Comparison of ENCODE assay signal across 2 cellular contexts in the genomic region with DNA sequence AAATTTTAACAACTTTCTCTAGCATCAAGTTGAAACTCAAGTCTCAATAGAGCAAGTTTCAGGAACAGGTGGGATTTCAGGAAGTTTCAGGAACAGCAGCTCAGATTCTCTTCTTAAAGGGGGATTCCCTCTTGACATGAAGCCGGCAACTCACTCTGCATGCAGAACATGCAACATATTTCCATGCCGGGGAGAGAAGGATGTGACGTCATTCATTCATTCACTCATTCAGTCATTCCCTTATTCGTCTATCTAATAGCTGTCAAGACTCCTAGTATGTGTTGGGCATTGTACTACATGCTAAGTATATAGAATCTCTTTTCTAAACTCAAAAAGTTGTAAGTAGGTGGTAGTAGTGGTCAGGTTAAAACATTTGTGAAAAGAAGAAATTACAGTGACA.
TF ChIP-seq lines count a peak whose summit lies in the region.

No MANE protein-coding gene starts in this region.

TF ChIP-seq in HepG2, 621 proteins besides CTCF, POLR2A, EP300 and RAD21 (continued from another document):
- TF ChIP-seq, protein P1, sequence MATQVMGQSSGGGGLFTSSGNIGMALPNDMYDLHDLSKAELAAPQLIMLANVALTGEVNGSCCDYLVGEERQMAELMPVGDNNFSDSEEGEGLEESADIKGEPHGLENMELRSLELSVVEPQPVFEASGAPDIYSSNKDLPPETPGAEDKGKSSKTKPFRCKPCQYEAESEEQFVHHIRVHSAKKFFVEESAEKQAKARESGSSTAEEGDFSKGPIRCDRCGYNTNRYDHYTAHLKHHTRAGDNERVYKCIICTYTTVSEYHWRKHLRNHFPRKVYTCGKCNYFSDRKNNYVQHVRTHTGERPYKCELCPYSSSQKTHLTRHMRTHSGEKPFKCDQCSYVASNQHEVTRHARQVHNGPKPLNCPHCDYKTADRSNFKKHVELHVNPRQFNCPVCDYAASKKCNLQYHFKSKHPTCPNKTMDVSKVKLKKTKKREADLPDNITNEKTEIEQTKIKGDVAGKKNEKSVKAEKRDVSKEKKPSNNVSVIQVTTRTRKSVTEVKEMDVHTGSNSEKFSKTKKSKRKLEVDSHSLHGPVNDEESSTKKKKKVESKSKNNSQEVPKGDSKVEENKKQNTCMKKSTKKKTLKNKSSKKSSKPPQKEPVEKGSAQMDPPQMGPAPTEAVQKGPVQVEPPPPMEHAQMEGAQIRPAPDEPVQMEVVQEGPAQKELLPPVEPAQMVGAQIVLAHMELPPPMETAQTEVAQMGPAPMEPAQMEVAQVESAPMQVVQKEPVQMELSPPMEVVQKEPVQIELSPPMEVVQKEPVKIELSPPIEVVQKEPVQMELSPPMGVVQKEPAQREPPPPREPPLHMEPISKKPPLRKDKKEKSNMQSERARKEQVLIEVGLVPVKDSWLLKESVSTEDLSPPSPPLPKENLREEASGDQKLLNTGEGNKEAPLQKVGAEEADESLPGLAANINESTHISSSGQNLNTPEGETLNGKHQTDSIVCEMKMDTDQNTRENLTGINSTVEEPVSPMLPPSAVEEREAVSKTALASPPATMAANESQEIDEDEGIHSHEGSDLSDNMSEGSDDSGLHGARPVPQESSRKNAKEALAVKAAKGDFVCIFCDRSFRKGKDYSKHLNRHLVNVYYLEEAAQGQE (IDR thresholded peaks at IDR 0.05; ENCODE audit: borderline replicate concordance in 1 of 2, low read depth in 1 of 2, low read length in 2 of 2): no peak
- TF ChIP-seq, protein P2, sequence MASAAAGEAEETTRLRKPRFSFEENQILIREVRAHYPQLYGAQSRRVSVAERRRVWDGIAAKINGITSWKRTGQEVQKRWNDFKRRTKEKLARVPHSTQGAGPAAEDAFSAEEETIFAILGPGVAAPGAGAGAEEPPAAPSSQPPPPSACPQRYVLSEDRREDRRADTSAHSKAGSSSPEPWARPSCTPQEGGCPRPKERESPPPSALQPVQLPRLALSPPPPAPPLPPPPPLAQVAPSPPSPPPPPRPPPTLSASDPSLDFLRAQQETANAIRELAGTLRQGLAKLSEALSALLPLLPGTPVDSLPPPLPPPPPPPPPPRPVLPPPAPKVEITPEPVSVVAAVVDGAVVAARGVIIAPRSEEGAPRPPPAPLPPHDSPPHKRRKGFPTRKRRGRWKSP (CRISPR knock-in tag; IDR thresholded peaks at IDR 0.05): no peak
- TF ChIP-seq CREB1 (IDR thresholded peaks at IDR 0.05): peak; percentile 88
- no peak for TF ChIP-seq CREB1 (CRISPR knock-in tag; IDR thresholded peaks at IDR 0.05)
- no peak for TF ChIP-seq NR2F6 (IDR thresholded peaks at IDR 0.05)
- TF ChIP-seq NR2F6 (CRISPR knock-in tag; IDR thresholded peaks at IDR 0.05): no peak
- no peak for TF ChIP-seq MZF1 (CRISPR knock-in tag; IDR thresholded peaks at IDR 0.05; ENCODE audit: borderline replicate concordance)
- no peak for TF ChIP-seq TOPORS (CRISPR knock-in tag; IDR thresholded peaks at IDR 0.05)
- TF ChIP-seq SP1 (IDR thresholded peaks at IDR 0.05): no peak
- no peak for TF ChIP-seq SP1 (CRISPR knock-in tag; IDR thresholded peaks at IDR 0.05)
- no peak for TF ChIP-seq PHF21A (CRISPR knock-in tag; IDR thresholded peaks at IDR 0.05)
- TF ChIP-seq KLF15 (CRISPR knock-in tag; IDR thresholded peaks at IDR 0.05; ENCODE audit: borderline replicate concordance): no peak
- TF ChIP-seq ZNF44 (CRISPR knock-in tag; IDR thresholded peaks at IDR 0.05): no peak
- TF ChIP-seq, protein P3, sequence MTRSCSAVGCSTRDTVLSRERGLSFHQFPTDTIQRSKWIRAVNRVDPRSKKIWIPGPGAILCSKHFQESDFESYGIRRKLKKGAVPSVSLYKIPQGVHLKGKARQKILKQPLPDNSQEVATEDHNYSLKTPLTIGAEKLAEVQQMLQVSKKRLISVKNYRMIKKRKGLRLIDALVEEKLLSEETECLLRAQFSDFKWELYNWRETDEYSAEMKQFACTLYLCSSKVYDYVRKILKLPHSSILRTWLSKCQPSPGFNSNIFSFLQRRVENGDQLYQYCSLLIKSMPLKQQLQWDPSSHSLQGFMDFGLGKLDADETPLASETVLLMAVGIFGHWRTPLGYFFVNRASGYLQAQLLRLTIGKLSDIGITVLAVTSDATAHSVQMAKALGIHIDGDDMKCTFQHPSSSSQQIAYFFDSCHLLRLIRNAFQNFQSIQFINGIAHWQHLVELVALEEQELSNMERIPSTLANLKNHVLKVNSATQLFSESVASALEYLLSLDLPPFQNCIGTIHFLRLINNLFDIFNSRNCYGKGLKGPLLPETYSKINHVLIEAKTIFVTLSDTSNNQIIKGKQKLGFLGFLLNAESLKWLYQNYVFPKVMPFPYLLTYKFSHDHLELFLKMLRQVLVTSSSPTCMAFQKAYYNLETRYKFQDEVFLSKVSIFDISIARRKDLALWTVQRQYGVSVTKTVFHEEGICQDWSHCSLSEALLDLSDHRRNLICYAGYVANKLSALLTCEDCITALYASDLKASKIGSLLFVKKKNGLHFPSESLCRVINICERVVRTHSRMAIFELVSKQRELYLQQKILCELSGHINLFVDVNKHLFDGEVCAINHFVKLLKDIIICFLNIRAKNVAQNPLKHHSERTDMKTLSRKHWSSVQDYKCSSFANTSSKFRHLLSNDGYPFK (CRISPR knock-in tag; IDR thresholded peaks at IDR 0.05; ENCODE audit: borderline replicate concordance): no peak
- TF ChIP-seq POGZ (CRISPR knock-in tag; IDR thresholded peaks at IDR 0.05): no peak

TF ChIP-seq in A549, 52 proteins besides CTCF, POLR2A, EP300 and RAD21 (continued from another document):
- TF ChIP-seq, protein P4, sequence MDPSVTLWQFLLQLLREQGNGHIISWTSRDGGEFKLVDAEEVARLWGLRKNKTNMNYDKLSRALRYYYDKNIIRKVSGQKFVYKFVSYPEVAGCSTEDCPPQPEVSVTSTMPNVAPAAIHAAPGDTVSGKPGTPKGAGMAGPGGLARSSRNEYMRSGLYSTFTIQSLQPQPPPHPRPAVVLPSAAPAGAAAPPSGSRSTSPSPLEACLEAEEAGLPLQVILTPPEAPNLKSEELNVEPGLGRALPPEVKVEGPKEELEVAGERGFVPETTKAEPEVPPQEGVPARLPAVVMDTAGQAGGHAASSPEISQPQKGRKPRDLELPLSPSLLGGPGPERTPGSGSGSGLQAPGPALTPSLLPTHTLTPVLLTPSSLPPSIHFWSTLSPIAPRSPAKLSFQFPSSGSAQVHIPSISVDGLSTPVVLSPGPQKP (IDR thresholded peaks at IDR 0.05; ENCODE audit: low read depth, low read length): no peak
- TF ChIP-seq, protein P5, sequence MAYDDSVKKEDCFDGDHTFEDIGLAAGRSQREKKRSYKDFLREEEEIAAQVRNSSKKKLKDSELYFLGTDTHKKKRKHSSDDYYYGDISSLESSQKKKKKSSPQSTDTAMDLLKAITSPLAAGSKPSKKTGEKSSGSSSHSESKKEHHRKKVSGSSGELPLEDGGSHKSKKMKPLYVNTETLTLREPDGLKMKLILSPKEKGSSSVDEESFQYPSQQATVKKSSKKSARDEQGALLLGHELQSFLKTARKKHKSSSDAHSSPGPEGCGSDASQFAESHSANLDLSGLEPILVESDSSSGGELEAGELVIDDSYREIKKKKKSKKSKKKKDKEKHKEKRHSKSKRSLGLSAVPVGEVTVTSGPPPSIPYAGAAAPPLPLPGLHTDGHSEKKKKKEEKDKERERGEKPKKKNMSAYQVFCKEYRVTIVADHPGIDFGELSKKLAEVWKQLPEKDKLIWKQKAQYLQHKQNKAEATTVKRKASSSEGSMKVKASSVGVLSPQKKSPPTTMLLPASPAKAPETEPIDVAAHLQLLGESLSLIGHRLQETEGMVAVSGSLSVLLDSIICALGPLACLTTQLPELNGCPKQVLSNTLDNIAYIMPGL (CRISPR knock-in tag; IDR thresholded peaks at IDR 0.05; ENCODE audit: borderline replicate concordance): no peak
- TF ChIP-seq MAZ (IDR thresholded peaks at IDR 0.05; ENCODE audit: borderline replicate concordance, low read depth, low read length) (no peak), EHF (CRISPR knock-in tag; IDR thresholded peaks at IDR 0.05) (no peak), EHMT2 (IDR thresholded peaks at IDR 0.05; ENCODE audit: low read depth) (no peak), KDM5A (IDR thresholded peaks at IDR 0.05) (no peak), GATA3 (IDR thresholded peaks at IDR 0.05; ENCODE audit: borderline replicate concordance) (no peak), FOXS1 (CRISPR knock-in tag; IDR thresholded peaks at IDR 0.05) (no peak), TFCP2L1 (CRISPR knock-in tag; IDR thresholded peaks at IDR 0.05) (no peak)
- TF ChIP-seq, protein P6, sequence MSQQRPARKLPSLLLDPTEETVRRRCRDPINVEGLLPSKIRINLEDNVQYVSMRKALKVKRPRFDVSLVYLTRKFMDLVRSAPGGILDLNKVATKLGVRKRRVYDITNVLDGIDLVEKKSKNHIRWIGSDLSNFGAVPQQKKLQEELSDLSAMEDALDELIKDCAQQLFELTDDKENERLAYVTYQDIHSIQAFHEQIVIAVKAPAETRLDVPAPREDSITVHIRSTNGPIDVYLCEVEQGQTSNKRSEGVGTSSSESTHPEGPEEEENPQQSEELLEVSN (IDR thresholded peaks at IDR 0.05; ENCODE audit: borderline replicate concordance, low read depth): no peak
- TF ChIP-seq, protein P7, sequence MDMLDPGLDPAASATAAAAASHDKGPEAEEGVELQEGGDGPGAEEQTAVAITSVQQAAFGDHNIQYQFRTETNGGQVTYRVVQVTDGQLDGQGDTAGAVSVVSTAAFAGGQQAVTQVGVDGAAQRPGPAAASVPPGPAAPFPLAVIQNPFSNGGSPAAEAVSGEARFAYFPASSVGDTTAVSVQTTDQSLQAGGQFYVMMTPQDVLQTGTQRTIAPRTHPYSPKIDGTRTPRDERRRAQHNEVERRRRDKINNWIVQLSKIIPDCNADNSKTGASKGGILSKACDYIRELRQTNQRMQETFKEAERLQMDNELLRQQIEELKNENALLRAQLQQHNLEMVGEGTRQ (IDR thresholded peaks at IDR 0.05): no peak
